8 cellular contexts compared by ENCODE assay signal in genomic region chr10:3172081-3172445, GRCh38. TPM values are rescaled to one million over a fixed set of nuclear protein-coding genes. Genes with fewer than 3 reads are reported as not detected.
DNase-seq lines count a peak whose midpoint lies in the region; ATAC-seq and TF ChIP-seq lines count a peak whose summit lies in the region.

No MANE protein-coding gene starts in this region.

- peaks cover 3% of the 10 kb centered on the region for H3K9me3 Mint-ChIP-seq in activated CD4-positive, alpha-beta memory T cell treated with anti-CD3 and anti-CD28 coated beads for 36 hours

- no peaks in the 10 kb centered on the region for H3K27me3 Mint-ChIP-seq in activated CD4-positive, alpha-beta memory T cell treated with anti-CD3 and anti-CD28 coated beads for 36 hours

- peak overlapping the region; percentile 89 for H3K4me3 ChIP-seq in BJ (ENCODE audit: low read depth, low read length)
- peak overlapping the region; percentile 88 for H3K4me3 ChIP-seq in fibroblast of the aortic adventitia (ENCODE audit: low read depth, low read length)
- H3K4me3 ChIP-seq in neutrophil (ENCODE audit: low read depth in 1 of 2, low read length in 1 of 2), result peak overlapping the region; percentile 84 to 100

- H3K9me3 ChIP-seq in neutrophil, result no peaks in the 10 kb centered on the region

- CTCF ChIA-PET in BJ (lab: Yijun Ruan, JAX), result no interaction called here
- CTCF ChIA-PET in activated CD4-positive, alpha-beta memory T cell treated with anti-CD3 and anti-CD28 coated beads for 36 hours (lab: Charles Lee), result interaction anchor here (1.2 to 1.3 kb wide), 2 partner anchors 22 to 25 kb away, joined by 3 to 6 read pairs; no protein-coding TSS in a partner anchor

- peaks cover 16 to 21% of the 10 kb centered on the region in 2 experiments for H3K4me1 ChIP-seq in neutrophil (ENCODE audit: control insufficient read depth in 1 of 2, insufficient read depth in 1 of 2, low read depth in 1 of 2, low read length in 1 of 2)

- no peak for TF ChIP-seq CTCF in BJ (IDR thresholded peaks at IDR 0.05; ENCODE audit: insufficient read depth, low read depth, low read length)
- TF ChIP-seq CTCF in fibroblast of the aortic adventitia (IDR thresholded peaks at IDR 0.05; ENCODE audit: insufficient read depth, low read length), result no peak
- no peak for TF ChIP-seq CTCF in neutrophil (IDR thresholded peaks at IDR 0.05)

- H3K4me1 Mint-ChIP-seq in activated CD4-positive, alpha-beta memory T cell treated with anti-CD3 and anti-CD28 coated beads for 36 hours (ENCODE audit: low read depth), result peaks cover 27% of the 10 kb centered on the region

- H3K4me3 Mint-ChIP-seq in activated CD4-positive, alpha-beta memory T cell treated with anti-CD3 and anti-CD28 coated beads for 36 hours, result peak overlapping the region; percentile 86

- intact Hi-C loops in activated CD4-positive, alpha-beta memory T cell treated with anti-CD3 and anti-CD28 coated beads for 36 hours (cut with micrococcal nuclease), result loop anchor here (1.0 to 2.0 kb wide), 3 partner anchors 77 to 221 kb away; no protein-coding TSS in a partner anchor

- H3K36me3 ChIP-seq in BJ (ENCODE audit: control insufficient read depth, insufficient read depth, low read length), result peaks cover 16% of the 10 kb centered on the region
- peaks cover 28% of the 10 kb centered on the region for H3K36me3 ChIP-seq in neutrophil

- peak; percentile 31 for DNase-seq in BJ (ENCODE audit: low read depth)
- peak; percentile 63 for DNase-seq in activated CD4-positive, alpha-beta memory T cell treated with anti-CD3 and anti-CD28 coated beads for 36 hours
- peak; percentile 72 for DNase-seq in fibroblast of the aortic adventitia (ENCODE audit: low read depth)
- DNase-seq in NCI-H446 (lab: John Stamatoyannopoulos, UW), result no peak
- no peak for DNase-seq in GM19240 (ENCODE audit: insufficient read length, low spot score)

- H3K27me3 ChIP-seq in BJ (ENCODE audit: control insufficient read depth, insufficient read depth, low read length) (peaks cover 1% of the 10 kb centered on the region; the same call in 1 of the 2 replicates), neutrophil (peaks cover 21% of the 10 kb centered on the region)

- ATAC-seq in HG02852 (IDR thresholded peaks at IDR 0.05; ENCODE audit: unreplicated experiment) (peak; percentile 0), HG03280 (IDR thresholded peaks at IDR 0.05; ENCODE audit: unreplicated experiment) (no peak)

- peaks cover 31% of the 10 kb centered on the region for H3K36me3 Mint-ChIP-seq in activated CD4-positive, alpha-beta memory T cell treated with anti-CD3 and anti-CD28 coated beads for 36 hours

- POLR2A ChIA-PET in BJ (lab: Charles Lee), result interaction anchor here (1.0 kb wide), 1 partner anchor 8 kb away, joined by 3 read pairs; no protein-coding TSS in a partner anchor
- POLR2A ChIA-PET in activated CD4-positive, alpha-beta memory T cell treated with anti-CD3 and anti-CD28 coated beads for 36 hours (lab: Charles Lee), result interaction anchor here (0.8 to 2.2 kb wide), 7 partner anchors 8 to 613 kb away, joined by 3 to 7 read pairs (median 5); partner anchors contain the start of gene KLF6

- H3K27ac Mint-ChIP-seq in activated CD4-positive, alpha-beta memory T cell treated with anti-CD3 and anti-CD28 coated beads for 36 hours, result peak overlapping the region; percentile 86

- H3K27ac ChIP-seq in neutrophil, result peak overlapping the region; percentile 78

RNA-seq across cellular contexts. Expression of gene PITRM1, which starts 0.5 kb away (rescaled TPM):
- polyA plus RNA-seq in BJ (2011; rRNA removed), result 49.8 and 68.5 TPM in 2 replicates
- 48.9 and 62.5 TPM in 2 replicates for polyA minus RNA-seq in BJ (2011; rRNA and poly(A)+ RNA removed)
- total RNA-seq in activated CD4-positive, alpha-beta memory T cell treated with anti-CD3 and anti-CD28 coated beads for 36 hours, result 100 to 1,000 TPM; 103 to 109 TPM
- total RNA-seq in fibroblast of the aortic adventitia (ENCODE audit: low replicate concordance), result 29.7 and 110 TPM in 2 replicates

Comparison
In these comparisons a context has a peak if more than half of its experiments do, and no peak if none do; other contexts are left out.
1. DNase-seq: peak in BJ (single experiment), activated CD4-positive, alpha-beta memory T cell treated with anti-CD3 and anti-CD28 coated beads for 36 hours (single experiment) and fibroblast of the aortic adventitia (single experiment); none in NCI-H446 (0 of 2) and GM19240 (single experiment).
2. Peak in every context shown above with its lines, with median percentiles within 50 percentile points of each other: H3K4me3 ChIP-seq.